Comparison of ENCODE assay signal across 18 cellular contexts in the genomic region with DNA sequence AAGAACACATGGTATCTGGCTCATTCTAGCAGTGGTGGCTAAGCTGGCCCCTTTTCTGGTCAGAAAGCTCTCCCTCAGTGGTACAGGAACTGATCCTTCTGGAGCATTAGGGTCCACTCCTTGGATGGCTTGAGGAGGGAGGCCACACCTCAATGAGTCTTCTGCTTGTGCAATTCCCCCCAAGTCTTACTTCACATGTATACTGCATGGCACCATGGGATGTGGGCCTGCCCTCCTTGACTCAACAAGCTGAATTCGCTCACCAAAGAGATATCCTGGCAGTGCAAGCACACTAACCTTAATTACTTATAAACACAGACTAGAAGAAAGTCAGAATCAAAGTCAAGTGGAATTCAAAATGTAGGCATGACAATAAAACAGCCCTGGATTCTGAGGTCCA.
"Had no signal": no experiment of that assay in that cellular context is flagged by ENCODE, and none has a peak within 500 bp of the region (broad histone marks: within the 10 kb centered on the region; RNA-seq: fewer than 3 reads in every experiment).

No MANE protein-coding gene starts in this region.

- H3K27me3 Mint-ChIP-seq: activated B cell treated with CpG ODN at 0.5 μM for 24 hours; activated CD4-positive, alpha-beta T cell treated with anti-CD3 and anti-CD28 coated beads, Interleukin-2, amount 10 ng/mL, durations not matched to agents 24 days and 14 days; activated naive CD8-positive, alpha-beta T cell had no signal

- H3K27ac Mint-ChIP-seq: activated B cell treated with CpG ODN at 0.5 μM for 24 hours; activated CD4-positive, alpha-beta T cell treated with anti-CD3 and anti-CD28 coated beads, Interleukin-2, amount 10 ng/mL, durations not matched to agents 24 days and 14 days; activated CD8-positive, alpha-beta T cell treated with anti-CD3 and anti-CD28 coated beads, Interleukin-2, amount 10 ng/mL, durations not matched to agents 7 days and 5 days; activated naive CD8-positive, alpha-beta T cell; activated T-cell treated with anti-CD3 and anti-CD28 coated beads, Interleukin-2, amount 50 U/mL, for 72 hours; nephron progenitor cell had no signal

- H3K27me3 ChIP-seq: ascending aorta, cardiac muscle cell, colonic mucosa, gastrocnemius medialis, stomach had no signal

- H3K4me1 ChIP-seq: ascending aorta, colonic mucosa, gastrocnemius medialis, lower lobe of right lung, prostate gland had no signal

- H3K27ac ChIP-seq: ascending aorta, cardiac muscle cell, colonic mucosa, gastrocnemius medialis, lower lobe of right lung, prostate gland, stomach had no signal

- DNase-seq: activated B cell treated with CpG ODN at 0.5 μM for 24 hours; activated CD4-positive, alpha-beta T cell treated with anti-CD3 and anti-CD28 coated beads, Interleukin-2, amount 10 ng/mL, durations not matched to agents 24 days and 14 days; activated CD8-positive, alpha-beta memory T cell treated with anti-CD3 and anti-CD28 coated beads, Interleukin-2, amount 50 U/mL, for 4 hours; activated CD8-positive, alpha-beta T cell treated with anti-CD3 and anti-CD28 coated beads, Interleukin-2, amount 10 ng/mL, durations not matched to agents 7 days and 5 days; activated gamma-delta T cell treated with Interleukin-2 at 50 U/mL for 16 hours; activated T-cell treated with anti-CD3 and anti-CD28 coated beads, Interleukin-2, amount 50 U/mL, for 72 hours; colonic mucosa; gastrocnemius medialis; left colon; lower lobe of right lung; nephron progenitor cell; stimulated activated CD4-positive, alpha-beta T cell treated with anti-CD3 and anti-CD28 coated beads, Interleukin-1b, Interleukin-23, amount 100 ng/mL, for 48 hours; stomach had no signal

- H3K9me3 ChIP-seq: colonic mucosa, gastrocnemius medialis, prostate gland had no signal

- ATAC-seq: activated CD8-positive, alpha-beta T cell treated with anti-CD3 and anti-CD28 coated beads, Interleukin-2, amount 10 ng/mL, durations not matched to agents 7 days and 5 days; activated T-cell treated with anti-CD3 and anti-CD28 coated beads, Interleukin-2, amount 50 U/mL, for 72 hours; gastrocnemius medialis; left colon; lower lobe of right lung; sciatic nerve had no signal

- H3K4me3 ChIP-seq: ascending aorta, cardiac muscle cell, colonic mucosa, gastrocnemius medialis, lower lobe of right lung, prostate gland, stomach had no signal

- H3K4me1 Mint-ChIP-seq: activated B cell treated with CpG ODN at 0.5 μM for 24 hours had no signal

- H3K4me3 Mint-ChIP-seq: activated B cell treated with CpG ODN at 0.5 μM for 24 hours; activated CD4-positive, alpha-beta T cell treated with anti-CD3 and anti-CD28 coated beads, Interleukin-2, amount 10 ng/mL, durations not matched to agents 24 days and 14 days; activated CD8-positive, alpha-beta T cell treated with anti-CD3 and anti-CD28 coated beads, Interleukin-2, amount 10 ng/mL, durations not matched to agents 7 days and 5 days; activated naive CD8-positive, alpha-beta T cell; activated T-cell treated with anti-CD3 and anti-CD28 coated beads, Interleukin-2, amount 50 U/mL, for 72 hours; nephron progenitor cell had no signal

- H3K36me3 ChIP-seq: colonic mucosa, prostate gland had no signal
